ENCODE assay signal across 16 cellular contexts in genomic region chr3:11605398-11605797, GRCh38. TPM values are rescaled to one million over a fixed set of nuclear protein-coding genes. Genes with fewer than 3 reads are reported as not detected.
DNase-seq lines count a peak whose midpoint lies in the region; ATAC-seq, FAIRE-seq and TF ChIP-seq lines count a peak whose summit lies in the region.
"Had no signal": no experiment of that assay in that cellular context is flagged by ENCODE, and none has a peak within 500 bp of the region (broad histone marks: within the 10 kb centered on the region; RNA-seq: fewer than 3 reads in every experiment).

No MANE protein-coding gene starts in this region.

- H3K9ac ChIP-seq in HepG2 (ENCODE audit: insufficient read depth, low read depth, low read length) (no peak overlapping the region), neural progenitor cell (no peak overlapping the region), kidney (ENCODE audit: low read length in 2 of 2) (no peak overlapping the region), neuronal stem cell (ENCODE audit: low read depth, low read length, poor library complexity) (no peak overlapping the region)

- H2BK12ac ChIP-seq in neuronal stem cell (ENCODE audit: low read length), result no peak overlapping the region

- TF ChIP-seq CTCF in HepG2 (CRISPR knock-in tag; IDR thresholded peaks at IDR 0.05) (no peak), right lobe of liver (IDR thresholded peaks at IDR 0.05) (no peak), coronary artery (IDR thresholded peaks at IDR 0.05) (no peak), neural progenitor cell (IDR thresholded peaks at IDR 0.05) (no peak), kidney (IDR thresholded peaks at IDR 0.05; ENCODE audit: borderline replicate concordance, extremely low read depth, insufficient read depth) (no peak), pancreas (IDR thresholded peaks at IDR 0.05) (no peak)

- CTCF ChIA-PET in HepG2 (lab: Yijun Ruan, JAX; ENCODE audit: low intra/inter-chr PET ratio, low total read pairs), result no interaction called here

- no peak overlapping the region for H3K27ac ChIP-seq in HepG2 (ENCODE audit: extremely low read length, insufficient read depth, low read length)
- H3K27ac ChIP-seq in right lobe of liver, result no peak overlapping the region
- H3K27ac ChIP-seq in coronary artery, result peak overlapping the region; percentile 19 to 96
- H3K27ac ChIP-seq in neural progenitor cell, result no peak overlapping the region
- H3K27ac ChIP-seq in kidney (ENCODE audit: low read depth in 2 of 2, low read length in 2 of 2), result no peak overlapping the region
- H3K27ac ChIP-seq in neuronal stem cell (replicated peaks; ENCODE audit: low read length), result no peak overlapping the region
- H3K27ac ChIP-seq in pancreas, result no peak overlapping the region
- H3K27ac ChIP-seq: body of pancreas had no signal

- peaks cover 15% of the 10 kb centered on the region for H3K79me1 ChIP-seq in neuronal stem cell (ENCODE audit: low read depth, low read length)

- H3K9me3 Mint-ChIP-seq in neural progenitor cell, result no peaks in the 10 kb centered on the region

- WGBS in HepG2 (ENCODE audit: low lambda C conversion rate), result 91% methylated on average over 1 of the region's 1 CpG
- WGBS in right lobe of liver (ENCODE audit: insufficient coverage, low coverage, low lambda C conversion rate, missing lambda C conversion rate), result 93% methylated on average over 1 of the region's 1 CpG
- no CpG with 5 or more reads among the region's 1 CpG for WGBS in neuronal stem cell (ENCODE audit: extremely low coverage in 2 of 2, insufficient read length in 2 of 2, insufficient replicate concordance in 1 of 2), 2 donors
- 90 to 91% methylated on average over 1 of the region's 1 CpG for WGBS in pancreas, 2 donors

- H3K4me3 Mint-ChIP-seq in neural progenitor cell, result peak overlapping the region; percentile 22

- ATAC-seq in HepG2 (no peak), right lobe of liver (no peak), pancreas (no peak)
- ATAC-seq: body of pancreas, PC-3, SK-N-SH treated with all-trans-retinoic acid at 6 μM for 48 hours had no signal

- H4K8ac ChIP-seq in neuronal stem cell (ENCODE audit: low read depth, low read length), result no peak overlapping the region

- DNase-seq in HepG2 (ENCODE audit: low spot score) (no peak), right lobe of liver (no peak), coronary artery (ENCODE audit: low spot score) (no peak), neural progenitor cell (ENCODE audit: low spot score) (no peak), DMS79 treated with DMSO at 0.1 percent for 48 hours (lab: John Stamatoyannopoulos, UW) (no peak), kidney (no peak), neuronal stem cell (ENCODE audit: low spot score) (no peak), pancreas (no peak)
- DNase-seq: activated gamma-delta T cell treated with Interleukin-2 at 50 U/mL for 16 hours; body of pancreas; NCI-H146; PC-3; stimulated activated CD4-positive, alpha-beta T cell treated with anti-CD3 and anti-CD28 coated beads, Interleukin-12 subunit alpha, Interleukin-12 subunit beta, amount 100 ng/mL, for 4 hours; substantia nigra had no signal

- H4K91ac ChIP-seq in neuronal stem cell (ENCODE audit: low read depth, low read length, poor library complexity), result no peak overlapping the region

- no peak overlapping the region for H3K14ac ChIP-seq in neuronal stem cell (ENCODE audit: low read length)

- POLR2A ChIA-PET in HepG2 (lab: Yijun Ruan, JAX), result no interaction called here

- TF ChIP-seq RAD21 in HepG2 (CRISPR knock-in tag; IDR thresholded peaks at IDR 0.05), result no peak

- intact Hi-C loops in HepG2 (cut with micrococcal nuclease; ENCODE audit: unreplicated experiment), result loop anchor here (5.0 kb wide), 1 partner anchor 37 kb away; the partner anchor contains the start of gene VGLL4
- intact Hi-C loops in right lobe of liver (cut with DNase I), result no loop called here
- intact Hi-C loops in kidney (cut with DNase I), result no loop called here
- intact Hi-C loops in pancreas (cut with DNase I), result no loop called here

- H3F3A ChIP-seq in neural progenitor cell (ENCODE audit: low read depth), result peaks cover 19% of the 10 kb centered on the region

- no peak for TF ChIP-seq POLR2A in HepG2 (IDR thresholded peaks at IDR 0.05; ENCODE audit: insufficient read depth in 1 of 2, low read depth in 2 of 2, low read length in 2 of 2)
- TF ChIP-seq POLR2A in right lobe of liver (IDR thresholded peaks at IDR 0.05), result no peak

- no peak overlapping the region for H2AK5ac ChIP-seq in neuronal stem cell (ENCODE audit: low read depth, low read length)

- no peak overlapping the region for H2BK15ac ChIP-seq in neuronal stem cell (ENCODE audit: low read length)

- TF ChIP-seq EP300 in HepG2 (IDR thresholded peaks at IDR 0.05; ENCODE audit: low read depth in 2 of 2, low read length in 2 of 2), result no peak
- no peak for TF ChIP-seq EP300 in HepG2 (CRISPR knock-in tag; IDR thresholded peaks at IDR 0.05; ENCODE audit: borderline replicate concordance)

- peaks cover 24% of the 10 kb centered on the region for H3K36me3 Mint-ChIP-seq in neural progenitor cell

- peaks cover 2% of the 10 kb centered on the region for H3K27me3 Mint-ChIP-seq in neural progenitor cell (ENCODE audit: insufficient read depth, low read depth)

- H2AFZ ChIP-seq in HepG2 (ENCODE audit: low read length) (no peak overlapping the region), neural progenitor cell (replicated peaks) (no peak overlapping the region), neuronal stem cell (ENCODE audit: low read length) (no peak overlapping the region)

- in situ Hi-C loops in HepG2 (cut with HindIII; ENCODE audit: extremely low pct_ligation_motif_present, low pct_unique_long_range_greater_than_20kb), result no loop called here

- H3K9me3 ChIP-seq in HepG2 (ENCODE audit: low read length), result no peaks in the 10 kb centered on the region
- no peaks in the 10 kb centered on the region for H3K9me3 ChIP-seq in right lobe of liver
- no peaks in the 10 kb centered on the region for H3K9me3 ChIP-seq in neural progenitor cell (ENCODE audit: low read depth)
- no peaks in the 10 kb centered on the region for H3K9me3 ChIP-seq in kidney (ENCODE audit: control insufficient read depth in 1 of 2, low read length in 2 of 2)
- peaks cover 0 to 3% of the 10 kb centered on the region in 2 donors for H3K9me3 ChIP-seq in neuronal stem cell (replicated peaks in 1 of 2; ENCODE audit: control insufficient read depth in 2 of 2, insufficient read depth in 1 of 2, low read depth in 1 of 2, low read length in 2 of 2)
- no peaks in the 10 kb centered on the region for H3K9me3 ChIP-seq in pancreas
- H3K9me3 ChIP-seq: body of pancreas had no signal

- H4K20me1 ChIP-seq in HepG2 (ENCODE audit: insufficient read depth, low read length) (peaks cover 22% of the 10 kb centered on the region), neural progenitor cell (ENCODE audit: low read depth) (peaks cover 94% of the 10 kb centered on the region)

- no peak overlapping the region for H3K18ac ChIP-seq in neuronal stem cell (ENCODE audit: low read length)

- no peak overlapping the region for H3K4me2 ChIP-seq in HepG2 (ENCODE audit: low read depth, low read length)
- no peak overlapping the region for H3K4me2 ChIP-seq in neural progenitor cell
- H3K4me2 ChIP-seq in neuronal stem cell (ENCODE audit: insufficient read depth, low read length, poor library complexity, severe bottlenecking), result no peak overlapping the region

- no peaks in the 10 kb centered on the region for H3K27me3 ChIP-seq in HepG2 (ENCODE audit: control insufficient read depth in 1 of 2, insufficient read depth in 2 of 2, low read length in 2 of 2)
- no peaks in the 10 kb centered on the region for H3K27me3 ChIP-seq in right lobe of liver
- H3K27me3 ChIP-seq in neural progenitor cell, result no peaks in the 10 kb centered on the region
- no peaks in the 10 kb centered on the region for H3K27me3 ChIP-seq in neuronal stem cell (ENCODE audit: control insufficient read depth in 3 of 3, insufficient read depth in 3 of 3, low read depth in 1 of 3, low read length in 3 of 3)
- H3K27me3 ChIP-seq in pancreas, result no peaks in the 10 kb centered on the region
- H3K27me3 ChIP-seq: body of pancreas had no signal

- H3K23ac ChIP-seq in neuronal stem cell (ENCODE audit: low read depth, low read length, poor library complexity), result no peak overlapping the region

- H3K79me2 ChIP-seq in HepG2 (ENCODE audit: insufficient read depth, low read length) (peaks cover 85% of the 10 kb centered on the region), neural progenitor cell (ENCODE audit: low read depth) (peaks cover 90% of the 10 kb centered on the region)

- H2BK5ac ChIP-seq in neuronal stem cell (ENCODE audit: low read length), result no peak overlapping the region

- peak overlapping the region; percentile 47 for H3K27ac Mint-ChIP-seq in neural progenitor cell

- H3K4me1 ChIP-seq in HepG2 (ENCODE audit: insufficient read depth, low read length) (peaks cover 41% of the 10 kb centered on the region), right lobe of liver (peaks cover 0 to 12% (median 6%) of the 10 kb centered on the region in 4 donors), neural progenitor cell (peaks cover 67% of the 10 kb centered on the region), kidney (ENCODE audit: control insufficient read depth in 1 of 2, insufficient read depth in 1 of 2, low read depth in 1 of 2, low read length in 2 of 2) (peaks cover 4 to 8% of the 10 kb centered on the region in 2 donors), neuronal stem cell (ENCODE audit: control insufficient read depth in 2 of 2, insufficient read depth in 1 of 2, low read depth in 1 of 2, low read length in 2 of 2) (peaks cover 27 to 32% of the 10 kb centered on the region in 2 donors), pancreas (peaks cover 14 to 36% (median 31%) of the 10 kb centered on the region in 3 donors)

- H3K4me3 ChIP-seq in HepG2 (replicated peaks in 1 of 3; ENCODE audit: insufficient read depth in 1 of 3, low read depth in 2 of 3, low read length in 3 of 3) (no peak overlapping the region), right lobe of liver (no peak overlapping the region), coronary artery (no peak overlapping the region), neural progenitor cell (no peak overlapping the region), kidney (ENCODE audit: low read length in 2 of 2) (no peak overlapping the region), neuronal stem cell (ENCODE audit: low read length in 2 of 2) (no peak overlapping the region), pancreas (no peak overlapping the region)
- H3K4me3 ChIP-seq: body of pancreas had no signal

- no TSS peak for BruUV-seq in HepG2 (replicated peaks; lab: Mats Ljungman, UMichigan)

- peaks cover 91% of the 10 kb centered on the region for H3K4me1 Mint-ChIP-seq in neural progenitor cell

- no peak overlapping the region for H2BK120ac ChIP-seq in neuronal stem cell (ENCODE audit: low read depth, low read length)

- H3K36me3 ChIP-seq in HepG2 (replicated peaks in 1 of 2; ENCODE audit: control insufficient read depth in 1 of 2, insufficient read depth in 2 of 2, low read length in 2 of 2) (peaks cover 7 to 25% of the 10 kb centered on the region in 2 experiments), right lobe of liver (peaks cover 0 to 11% (median 0%) of the 10 kb centered on the region in 4 donors), neural progenitor cell (no peaks in the 10 kb centered on the region), kidney (ENCODE audit: control insufficient read depth in 1 of 2, insufficient read depth in 2 of 2, low read length in 2 of 2) (no peaks in the 10 kb centered on the region), neuronal stem cell (replicated peaks in 1 of 2; ENCODE audit: control insufficient read depth in 2 of 2, insufficient read depth in 2 of 2, low read length in 2 of 2) (peaks cover 3 to 51% of the 10 kb centered on the region in 2 donors), pancreas (no peaks in the 10 kb centered on the region)

- H3K4ac ChIP-seq in neuronal stem cell (ENCODE audit: low read length), result no peak overlapping the region

- FAIRE-seq in HepG2 (lab: Jason Lieb, UNC) (no peak), kidney (lab: Jason Lieb, UNC) (no peak), pancreas (lab: Jason Lieb, UNC) (no peak)
- FAIRE-seq: GM19239 had no signal

RNA-seq across cellular contexts. Expression of gene VGLL4, which starts 38.3 kb away (rescaled TPM):
- total RNA-seq in HepG2 (2016; rRNA removed; fragmentation: Illumina TruSeq; extraction: Trizol), result 19.8 and 23.2 TPM in 2 replicates
- total RNA-seq in HepG2 (2016; cell fraction: cytosol; rRNA removed; fragmentation: Illumina TruSeq; extraction: Trizol; ENCODE audit: low read depth), result 5.7 and 6.9 TPM in 2 replicates
- 17.4 and 24.9 TPM in 2 replicates for total RNA-seq in HepG2 (2016; cell fraction: insoluble cytoplasmic fraction; rRNA removed; fragmentation: Illumina TruSeq; extraction: Trizol)
- total RNA-seq in HepG2 (2016; cell fraction: membrane; rRNA removed; fragmentation: Illumina TruSeq; extraction: Trizol), result 14.9 and 15.9 TPM in 2 replicates
- total RNA-seq in HepG2 (2016; cell fraction: nucleus; rRNA removed; fragmentation: Illumina TruSeq; extraction: Trizol), result 19.1 and 24.5 TPM in 2 replicates
- polyA plus RNA-seq in HepG2 (2011; rRNA removed), result 37.9 and 39.0 TPM in 2 replicates
- 24.5 and 31.8 TPM in 2 replicates for polyA plus RNA-seq in HepG2 (2011; cell fraction: cytosol; rRNA removed)
- polyA plus RNA-seq in HepG2 (2011; cell fraction: nucleus; rRNA removed), result 60.5 and 94.9 TPM in 2 replicates
- 19.7 and 20.7 TPM in 2 replicates for polyA plus RNA-seq in HepG2 (2012)
- polyA plus RNA-seq in HepG2 (2016; cell fraction: cytosol; fragmentation: Illumina TruSeq; extraction: Trizol; ENCODE audit: low read depth), result 11.7 and 14.1 TPM in 2 replicates
- 18.4 and 22.3 TPM in 2 replicates for polyA plus RNA-seq in HepG2 (2016; cell fraction: insoluble cytoplasmic fraction; fragmentation: Illumina TruSeq; extraction: Trizol; ENCODE audit: low read depth)
- 14.3 and 15.7 TPM in 2 replicates for polyA plus RNA-seq in HepG2 (2016; cell fraction: membrane; fragmentation: Illumina TruSeq; extraction: Trizol; ENCODE audit: low read depth)
- 25.1 and 27.2 TPM in 2 replicates for polyA plus RNA-seq in HepG2 (2016; cell fraction: nucleus; fragmentation: Illumina TruSeq; extraction: Trizol; ENCODE audit: insufficient read depth, low read depth)
- 34.5 and 40.7 TPM in 2 replicates for polyA minus RNA-seq in HepG2 (2011; rRNA and poly(A)+ RNA removed; ENCODE audit: low replicate concordance)
- 14.9 and 16.5 TPM in 2 replicates for polyA minus RNA-seq in HepG2 (2011; cell fraction: cytosol; rRNA and poly(A)+ RNA removed)
- 53.2 and 54.6 TPM in 2 replicates for polyA minus RNA-seq in HepG2 (2011; cell fraction: nucleus; rRNA and poly(A)+ RNA removed)
- total RNA-seq in right lobe of liver, result 10 to 100 TPM; 10.4 to 22.4 (median 15.2) TPM
- total RNA-seq in neural progenitor cell (ENCODE audit: low replicate concordance), result 82.6 and 111 TPM in 2 replicates
- total RNA-seq in kidney, result 78.5 TPM
- 41.4 TPM for polyA plus RNA-seq in kidney (ENCODE audit: insufficient read depth, low read depth, low replicate concordance)
- 67.7 TPM for polyA plus RNA-seq in neuronal stem cell (2013, experiment 1 of 2)
- 69.5 TPM for polyA plus RNA-seq in neuronal stem cell (2013, experiment 2 of 2)
- total RNA-seq in pancreas, result 10 to 100 TPM; 17.3 to 47.8 (median 21.5) TPM
- 10 to 100 TPM; 20.9 to 31.9 TPM for polyA plus RNA-seq in pancreas

Comparison
In these comparisons a context has a peak if more than half of its experiments do, and no peak if none do; other contexts are left out.
1. H3K27ac ChIP-seq: peak in coronary artery (2 of 2); none in HepG2 (single experiment), right lobe of liver (0 of 3), neural progenitor cell (single experiment), kidney (0 of 2), neuronal stem cell (single experiment) and pancreas (0 of 4).